In the genomic region with DNA sequence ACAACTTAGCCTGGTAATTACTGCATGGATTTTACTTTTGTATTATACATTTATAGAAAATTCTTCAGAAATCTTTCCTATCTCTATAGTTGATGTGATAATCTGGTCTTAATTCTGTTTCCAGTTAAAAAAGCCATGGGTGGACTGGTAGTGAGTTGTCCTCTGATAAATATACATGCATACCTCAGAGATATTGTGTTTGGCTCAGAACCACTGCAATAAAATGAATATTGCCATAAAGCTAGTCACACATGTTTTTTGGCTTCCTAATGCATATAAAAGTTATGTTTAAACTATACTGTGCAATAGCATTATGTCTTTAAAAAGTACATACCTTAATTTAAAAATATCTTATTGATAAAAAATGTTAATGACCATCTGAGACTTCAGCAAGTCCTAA, we compare ENCODE assay signal across 23 cellular contexts.
DNase-seq lines count a peak whose midpoint lies in the region; ATAC-seq and TF ChIP-seq lines count a peak whose summit lies in the region.
"Had no signal": no experiment of that assay in that cellular context is flagged by ENCODE, and none has a peak within 500 bp of the region (broad histone marks: within the 10 kb centered on the region; RNA-seq: fewer than 3 reads in every experiment).

No MANE protein-coding gene starts in this region.

- H3K36me3 Mint-ChIP-seq in activated T-helper 1 cell treated with anti-CD3 and anti-CD28 coated beads, Interleukin-12 subunit alpha, Interleukin-12 subunit beta, Interleukin-2, Interleukin-4 antibody, amounts not matched to agents 30 ng/mL and 10 ng/mL and 1 ng/mL, durations not matched to agents 14 hours and 24 hours and 36 hours (ENCODE audit: low read depth), result no peaks in the 10 kb centered on the region

- H3K27me3 Mint-ChIP-seq in activated T-helper 1 cell treated with anti-CD3 and anti-CD28 coated beads, Interleukin-12 subunit alpha, Interleukin-12 subunit beta, Interleukin-2, Interleukin-4 antibody, amounts not matched to agents 30 ng/mL and 10 ng/mL and 1 ng/mL, durations not matched to agents 14 hours and 24 hours and 36 hours (ENCODE audit: insufficient read depth), result no peaks in the 10 kb centered on the region
- H3K27me3 Mint-ChIP-seq: CD4-positive, alpha-beta T cell had no signal

- H3K27ac ChIP-seq in fibroblast of lung (ENCODE audit: insufficient read depth, low read length), result no peak overlapping the region
- H3K27ac ChIP-seq: BLaER1 treated with 17β-estradiol and CSF1 and Interleukin-3, amounts not matched to agents 10 nM and 100 nM had no signal

- H2AFZ ChIP-seq in fibroblast of lung (ENCODE audit: low read length), result no peak overlapping the region

- H4K20me1 ChIP-seq in fibroblast of lung (ENCODE audit: control insufficient read depth, extremely low read depth, insufficient read depth, low read length), result no peaks in the 10 kb centered on the region
- H4K20me1 ChIP-seq: BLaER1 treated with 17β-estradiol and CSF1 and Interleukin-3, amounts not matched to agents 10 nM and 100 nM had no signal

- H3K4me1 Mint-ChIP-seq in activated T-helper 1 cell treated with anti-CD3 and anti-CD28 coated beads, Interleukin-12 subunit alpha, Interleukin-12 subunit beta, Interleukin-2, Interleukin-4 antibody, amounts not matched to agents 30 ng/mL and 10 ng/mL and 1 ng/mL, durations not matched to agents 14 hours and 24 hours and 36 hours (ENCODE audit: low read depth), result no peaks in the 10 kb centered on the region

- H3K4me1 ChIP-seq in fibroblast of lung (ENCODE audit: control insufficient read depth, extremely low read depth, insufficient read depth, low read length), result no peaks in the 10 kb centered on the region
- H3K4me1 ChIP-seq: BLaER1 treated with 17β-estradiol and CSF1 and Interleukin-3, amounts not matched to agents 10 nM and 100 nM had no signal

- no peaks in the 10 kb centered on the region for H3K9me3 ChIP-seq in fibroblast of lung (ENCODE audit: control insufficient read depth, insufficient read depth, low read depth, low read length)

- H3K4me3 Mint-ChIP-seq in activated T-helper 1 cell treated with anti-CD3 and anti-CD28 coated beads, Interleukin-12 subunit alpha, Interleukin-12 subunit beta, Interleukin-2, Interleukin-4 antibody, amounts not matched to agents 30 ng/mL and 10 ng/mL and 1 ng/mL, durations not matched to agents 14 hours and 24 hours and 36 hours, result no peak overlapping the region
- H3K4me3 Mint-ChIP-seq: CD4-positive, alpha-beta T cell had no signal

- peak; percentile 35 for DNase-seq in AG09309 (ENCODE audit: low read depth)
- peak; percentile 72 for DNase-seq in LNCaP clone FGC (ENCODE audit: low read depth)
- peak; percentile 8 to 24 for DNase-seq in fibroblast of lung (ENCODE audit: low read depth in 2 of 2)
- no peak for DNase-seq in left colon
- no peak for DNase-seq in activated T-helper 1 cell treated with anti-CD3 and anti-CD28 coated beads, Interleukin-12 subunit alpha, Interleukin-12 subunit beta, Interleukin-2, Interleukin-4 antibody, amounts not matched to agents 30 ng/mL and 10 ng/mL and 1 ng/mL, durations not matched to agents 14 hours and 24 hours and 36 hours (ENCODE audit: low spot score)
- no peak for DNase-seq in nucleus accumbens (lab: John Stamatoyannopoulos, UW)
- no peak for DNase-seq in AML-193 (lab: John Stamatoyannopoulos, UW)
- DNase-seq in NCI-H748 (lab: John Stamatoyannopoulos, UW; ENCODE audit: unreplicated experiment), result no peak
- DNase-seq: 8988T; ACHN; CD4-positive, alpha-beta T cell; COR-L47; GF-D8; Kasumi-1; MV-4-11; NCI-H1105; NCI-H146; NCI-H1930; NCI-H2107; NCI-H524; NCI-H774; SK-N-SH had no signal

- peak; percentile 40 for ATAC-seq in left colon

- H3K36me3 ChIP-seq in fibroblast of lung (ENCODE audit: control insufficient read depth, insufficient read depth, low read length), result no peaks in the 10 kb centered on the region
- H3K36me3 ChIP-seq: BLaER1 treated with 17β-estradiol and CSF1 and Interleukin-3, amounts not matched to agents 10 nM and 100 nM had no signal

- TF ChIP-seq CTCF in AG09309 (IDR thresholded peaks at IDR 0.05; ENCODE audit: control insufficient read depth, insufficient read depth, low read depth, low read length, missing control alignments), result no peak
- TF ChIP-seq CTCF in LNCaP clone FGC (IDR thresholded peaks at IDR 0.05; ENCODE audit: control insufficient read depth, extremely low read depth, insufficient read depth), result no peak
- no peak for TF ChIP-seq CTCF in fibroblast of lung (conservative IDR thresholded peaks at IDR 0.05 in 1 of 2, IDR thresholded peaks at IDR 0.05 in 1 of 2; ENCODE audit: low read depth in 1 of 2, low read length in 2 of 2)

- H3K79me2 ChIP-seq in fibroblast of lung (ENCODE audit: control insufficient read depth, insufficient read depth, low read length), result no peaks in the 10 kb centered on the region

- no peak overlapping the region for H3K4me2 ChIP-seq in fibroblast of lung (ENCODE audit: extremely low read depth, insufficient read depth, low read length)
- H3K4me2 ChIP-seq: BLaER1 treated with 17β-estradiol and CSF1 and Interleukin-3, amounts not matched to agents 10 nM and 100 nM; SK-N-SH had no signal

- H3K9ac ChIP-seq in fibroblast of lung (ENCODE audit: insufficient read depth, low read length), result no peak overlapping the region
- H3K9ac ChIP-seq: BLaER1 treated with 17β-estradiol and CSF1 and Interleukin-3, amounts not matched to agents 10 nM and 100 nM; SK-N-SH had no signal

- H3K27ac Mint-ChIP-seq in activated T-helper 1 cell treated with anti-CD3 and anti-CD28 coated beads, Interleukin-12 subunit alpha, Interleukin-12 subunit beta, Interleukin-2, Interleukin-4 antibody, amounts not matched to agents 30 ng/mL and 10 ng/mL and 1 ng/mL, durations not matched to agents 14 hours and 24 hours and 36 hours, result no peak overlapping the region
- H3K27ac Mint-ChIP-seq: CD4-positive, alpha-beta T cell had no signal

- H3K4me3 ChIP-seq in AG09309 (ENCODE audit: control insufficient read depth, low read depth, low read length), result no peak overlapping the region
- no peak overlapping the region for H3K4me3 ChIP-seq in LNCaP clone FGC (ENCODE audit: low read depth, low read length)
- no peak overlapping the region for H3K4me3 ChIP-seq in fibroblast of lung (replicated peaks in 1 of 4; ENCODE audit: control extremely low read depth in 1 of 4, insufficient read depth in 1 of 4, low read depth in 3 of 4, low read length in 4 of 4)
- H3K4me3 ChIP-seq: BLaER1 treated with 17β-estradiol and CSF1 and Interleukin-3, amounts not matched to agents 10 nM and 100 nM had no signal

- no peaks in the 10 kb centered on the region for H3K27me3 ChIP-seq in fibroblast of lung (ENCODE audit: control insufficient read depth, insufficient read depth, low read length)
- H3K27me3 ChIP-seq: BLaER1 treated with 17β-estradiol and CSF1 and Interleukin-3, amounts not matched to agents 10 nM and 100 nM had no signal

- intact Hi-C loops in left colon (cut with DNase I, micrococcal nuclease), result no loop called here
- intact Hi-C loops in activated T-helper 1 cell treated with anti-CD3 and anti-CD28 coated beads, Interleukin-12 subunit alpha, Interleukin-12 subunit beta, Interleukin-2, Interleukin-4 antibody, amounts not matched to agents 30 ng/mL and 10 ng/mL and 1 ng/mL, durations not matched to agents 14 hours and 24 hours and 36 hours (cut with micrococcal nuclease), result no loop called here

- H3K9me3 Mint-ChIP-seq in activated T-helper 1 cell treated with anti-CD3 and anti-CD28 coated beads, Interleukin-12 subunit alpha, Interleukin-12 subunit beta, Interleukin-2, Interleukin-4 antibody, amounts not matched to agents 30 ng/mL and 10 ng/mL and 1 ng/mL, durations not matched to agents 14 hours and 24 hours and 36 hours, result no peaks in the 10 kb centered on the region

Comparison
In these comparisons a context has a peak if more than half of its experiments do, and no peak if none do; other contexts are left out.
1. DNase-seq: peak in AG09309 (single experiment), LNCaP clone FGC (single experiment) and fibroblast of lung (2 of 2); none in left colon (0 of 2), activated T-helper 1 cell treated with anti-CD3 and anti-CD28 coated beads, Interleukin-12 subunit alpha, Interleukin-12 subunit beta, Interleukin-2, Interleukin-4 antibody, amounts not matched to agents 30 ng/mL and 10 ng/mL and 1 ng/mL, durations not matched to agents 14 hours and 24 hours and 36 hours (single experiment), nucleus accumbens (0 of 56), AML-193 (0 of 2) and NCI-H748 (single experiment).